Comparison of ENCODE assay signal across 8 cellular contexts in genomic region chr12:62603061-62603810, GRCh38.
DNase-seq lines count a peak whose midpoint lies in the region; ATAC-seq and TF ChIP-seq lines count a peak whose summit lies in the region.

No MANE protein-coding gene starts in this region.

- WGBS in right cardiac atrium: under 1% methylated on average over 94 of the region's 94 CpGs

- no peaks in the 10 kb centered on the region for H3K4me1 ChIP-seq in right cardiac atrium (ENCODE audit: control insufficient read depth, insufficient read depth, low read length)
- peaks cover 33% of the 10 kb centered on the region for H3K4me1 ChIP-seq in vagina

- H3K36me3 ChIP-seq in vagina: no peaks in the 10 kb centered on the region

- H3K9me3 ChIP-seq in right cardiac atrium (ENCODE audit: control insufficient read depth, low read length) (no peaks in the 10 kb centered on the region), vagina (no peaks in the 10 kb centered on the region)

- intact Hi-C loops in right cardiac atrium (cut with DNase I) (loop anchor here in 2 of 4 donors (5.0 to 10.0 kb wide), 3 partner anchors 102 to 194 kb away; no protein-coding TSS in a partner anchor), vagina (cut with DNase I) (loop anchor here (5.0 to 10.0 kb wide), 2 partner anchors 122 to 189 kb away; no protein-coding TSS in a partner anchor)

- H3K27ac ChIP-seq in right cardiac atrium (ENCODE audit: low read length) (peak overlapping the region; percentile 97), vagina (peak overlapping the region; percentile 99)

- peak; percentile 42 for DNase-seq in NCI-H1048 (lab: John Stamatoyannopoulos, UW)
- peak; percentile 62 to 90 (median 73) for DNase-seq in T-helper 1 cell
- DNase-seq in amygdala (lab: John Stamatoyannopoulos, UW): peak; percentile 40 to 95 (median 84)
- DNase-seq in right cardiac atrium: peak; percentile 89 to 95 (median 95)
- DNase-seq in putamen (ENCODE audit: low spot score): peak; percentile 92
- DNase-seq in vagina (ENCODE audit: extremely low spot score in 2 of 2): peak in 1 of 2 donors; percentile 90

- no peaks in the 10 kb centered on the region for H3K27me3 ChIP-seq in right cardiac atrium (ENCODE audit: control insufficient read depth, insufficient read depth)
- no peaks in the 10 kb centered on the region for H3K27me3 ChIP-seq in vagina

- TF ChIP-seq POLR2A in vagina (IDR thresholded peaks at IDR 0.05): peak in 1 of 2 donors; percentile 47

- TF ChIP-seq CTCF in GM12875 (IDR thresholded peaks at IDR 0.05; ENCODE audit: borderline replicate concordance, insufficient read depth, low read depth, low read length): peak; percentile 62
- peak in 2 of 3 experiments; percentile 43 to 52 for TF ChIP-seq CTCF in vagina (IDR thresholded peaks at IDR 0.05)

- peak; percentile 58 for ATAC-seq in HG02610 (IDR thresholded peaks at IDR 0.05; ENCODE audit: unreplicated experiment)
- ATAC-seq in right cardiac atrium: peak; percentile 94 to 96

- H3K4me3 ChIP-seq in GM12875 (ENCODE audit: low read depth, low read length) (peak overlapping the region; percentile 85), right cardiac atrium (ENCODE audit: low read length) (peak overlapping the region; percentile 71), vagina (peak overlapping the region; percentile 68 to 73)
